In the genomic region with DNA sequence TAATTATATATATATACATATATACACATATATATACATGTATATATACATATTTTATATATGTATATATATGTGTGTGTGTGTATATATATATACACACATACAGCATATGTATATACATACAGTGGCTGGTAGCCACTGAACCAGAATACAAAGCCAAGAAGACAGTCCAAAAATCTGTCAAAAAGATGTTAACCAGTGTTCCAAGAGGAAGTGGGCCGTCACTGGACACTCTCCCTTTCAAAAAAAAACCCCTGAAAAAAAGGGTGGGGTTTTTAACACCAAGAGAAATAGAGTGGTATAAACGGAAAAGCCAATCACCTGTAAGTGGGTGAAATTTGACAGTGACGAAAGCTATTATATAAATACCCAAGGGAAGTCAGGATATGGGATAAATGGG, we compare ENCODE assay signal across 18 cellular contexts.
"Had no signal": no experiment of that assay in that cellular context is flagged by ENCODE, and none has a peak within 500 bp of the region (broad histone marks: within the 10 kb centered on the region; RNA-seq: fewer than 3 reads in every experiment).

No MANE protein-coding gene starts in this region.

- H3K27ac ChIP-seq: colonic mucosa, esophagus squamous epithelium, heart left ventricle, neutrophil, psoas muscle, stomach, thoracic aorta, transverse colon had no signal

- H3K4me3 ChIP-seq: colonic mucosa, esophagus squamous epithelium, heart left ventricle, lung, psoas muscle, stomach, thoracic aorta, transverse colon had no signal

- ATAC-seq: left colon, left ventricle myocardium superior, psoas muscle had no signal

- H3K36me3 ChIP-seq: colonic mucosa, esophagus squamous epithelium, heart left ventricle, neutrophil, stomach, thoracic aorta, transverse colon had no signal

- DNase-seq: colonic mucosa; dermis blood vessel endothelial cell; esophagus squamous epithelium; heart left ventricle; hippocampal formation; left colon; left ventricle myocardium superior; mesendoderm; naive B cell; psoas muscle; stimulated activated CD4-positive, alpha-beta T cell treated with anti-CD3 and anti-CD28 coated beads, Interleukin-12 subunit alpha, Interleukin-12 subunit beta, amount 100 ng/mL, for 4 hours; stimulated activated naive CD4-positive, alpha-beta T cell; stomach; substantia nigra; transverse colon had no signal

- H3K4me1 ChIP-seq: colonic mucosa, esophagus squamous epithelium, psoas muscle, transverse colon had no signal

- H3K27me3 ChIP-seq: colonic mucosa, esophagus squamous epithelium, heart left ventricle, neutrophil, stomach, transverse colon had no signal

- H3K9me3 ChIP-seq: colonic mucosa, esophagus squamous epithelium, heart left ventricle, neutrophil, psoas muscle, thoracic aorta, transverse colon had no signal
